ENCODE assay signal across 16 cellular contexts in the genomic region with DNA sequence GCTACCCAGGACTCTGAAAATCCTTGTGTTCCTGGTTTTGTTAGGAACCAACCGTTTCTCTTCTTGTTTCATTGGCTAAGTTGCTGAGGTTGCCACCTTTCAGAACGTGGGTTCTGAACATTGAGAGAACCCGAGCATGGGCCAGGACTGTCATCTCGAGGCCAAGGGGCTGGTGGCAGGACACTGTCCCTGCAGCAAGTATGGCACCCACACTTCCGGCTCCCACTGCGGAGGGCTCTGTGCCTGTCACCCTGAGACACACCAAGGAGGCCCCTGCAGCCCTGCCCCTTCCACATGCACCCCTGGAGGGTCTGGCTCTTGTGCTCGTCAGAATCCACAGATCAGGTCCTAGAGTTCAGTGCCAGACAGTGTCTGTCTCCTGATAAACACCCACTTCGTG. TPM values are rescaled to one million over a fixed set of nuclear protein-coding genes. Genes with fewer than 3 reads are reported as not detected.
DNase-seq lines count a peak whose midpoint lies in the region; ATAC-seq and TF ChIP-seq lines count a peak whose summit lies in the region.
"Had no signal": no experiment of that assay in that cellular context is flagged by ENCODE, and none has a peak within 500 bp of the region (broad histone marks: within the 10 kb centered on the region; RNA-seq: fewer than 3 reads in every experiment).

No MANE protein-coding gene starts in this region.

- H3K36me3 Mint-ChIP-seq in activated T-cell treated with anti-CD3 and anti-CD28 coated beads, Interleukin-2, amount 50 U/mL, for 24 hours (ENCODE audit: low read depth), result peaks cover 54% of the 10 kb centered on the region
- H3K36me3 Mint-ChIP-seq in activated T-cell treated with anti-CD3 and anti-CD28 coated beads, Interleukin-2, amount 50 U/mL, for 4 hours (ENCODE audit: insufficient read depth), result no peaks in the 10 kb centered on the region

- H3K27me3 ChIP-seq in WERI-Rb-1 (ENCODE audit: insufficient read depth, low read depth, severe bottlenecking), result peaks cover 9% of the 10 kb centered on the region
- peaks cover 0 to 22% of the 10 kb centered on the region in 2 donors for H3K27me3 ChIP-seq in left lung
- H3K27me3 ChIP-seq in suprapubic skin, result peaks cover 30% of the 10 kb centered on the region

- no peaks in the 10 kb centered on the region for H3K27me3 Mint-ChIP-seq in activated T-cell treated with anti-CD3 and anti-CD28 coated beads, Interleukin-2, amount 50 U/mL, for 24 hours
- H3K27me3 Mint-ChIP-seq in activated T-cell treated with anti-CD3 and anti-CD28 coated beads, Interleukin-2, amount 50 U/mL, for 4 hours (ENCODE audit: low read depth), result no peaks in the 10 kb centered on the region

- TF ChIP-seq EP300 in suprapubic skin (IDR thresholded peaks at IDR 0.05), result no peak

- H3K27ac Mint-ChIP-seq in activated T-cell treated with anti-CD3 and anti-CD28 coated beads, Interleukin-2, amount 50 U/mL, for 24 hours, result no peak overlapping the region

- H3K9me3 ChIP-seq in WERI-Rb-1 (ENCODE audit: severe bottlenecking) (peaks cover 13% of the 10 kb centered on the region), left lung (no peaks in the 10 kb centered on the region), suprapubic skin (no peaks in the 10 kb centered on the region)

- TF ChIP-seq CTCF in WERI-Rb-1 (IDR thresholded peaks at IDR 0.05; ENCODE audit: low read depth, low read length) (no peak), left lung (IDR thresholded peaks at IDR 0.05) (no peak), suprapubic skin (IDR thresholded peaks at IDR 0.05) (no peak)

- H3K9me3 Mint-ChIP-seq in activated T-cell treated with anti-CD3 and anti-CD28 coated beads, Interleukin-2, amount 50 U/mL, for 24 hours, result peaks cover 5% of the 10 kb centered on the region
- peaks cover 7% of the 10 kb centered on the region for H3K9me3 Mint-ChIP-seq in activated T-cell treated with anti-CD3 and anti-CD28 coated beads, Interleukin-2, amount 50 U/mL, for 4 hours

- DNase-seq in activated T-cell treated with anti-CD3 and anti-CD28 coated beads, Interleukin-2, amount 50 U/mL, for 24 hours, result peak; percentile 2
- no peak for DNase-seq in activated T-cell treated with anti-CD3 and anti-CD28 coated beads, Interleukin-2, amount 50 U/mL, for 4 hours
- peak; percentile 4 for DNase-seq in WERI-Rb-1
- DNase-seq in left lung, result peak; percentile 12 to 31
- DNase-seq in suprapubic skin (ENCODE audit: low spot score in 2 of 2), result peak; percentile 52
- no peak for DNase-seq in nucleus accumbens (lab: John Stamatoyannopoulos, UW)
- DNase-seq in NCI-H1105 (lab: John Stamatoyannopoulos, UW), result no peak
- DNase-seq in AG08395 (ENCODE audit: low spot score), result no peak
- DNase-seq: C1 segment of cervical spinal cord, DND-41, NCI-H1417, NCI-H2029, NCI-H2171, NCI-H446 treated with DMSO at 0.1 percent for 48 hours, OCI-M1 had no signal

- H3K36me3 ChIP-seq in WERI-Rb-1 (no peaks in the 10 kb centered on the region), left lung (peaks cover 0 to 62% of the 10 kb centered on the region in 2 donors), suprapubic skin (no peaks in the 10 kb centered on the region)

- WGBS in suprapubic skin, result 70% methylated on average over 8 of the region's 8 CpGs

- no peak for TF ChIP-seq POLR2A in suprapubic skin (IDR thresholded peaks at IDR 0.05)

- H3K4me1 ChIP-seq in left lung (no peaks in the 10 kb centered on the region), suprapubic skin (no peaks in the 10 kb centered on the region)

- H3K27ac ChIP-seq in WERI-Rb-1 (no peak overlapping the region), left lung (no peak overlapping the region), suprapubic skin (no peak overlapping the region)

- intact Hi-C loops in left lung (cut with DNase I), result loop anchor here in 1 of 2 donors (5.0 kb wide), 1 partner anchor 81 kb away; no protein-coding TSS in a partner anchor

- no peak overlapping the region for H3K4me3 Mint-ChIP-seq in activated T-cell treated with anti-CD3 and anti-CD28 coated beads, Interleukin-2, amount 50 U/mL, for 24 hours
- no peak overlapping the region for H3K4me3 Mint-ChIP-seq in activated T-cell treated with anti-CD3 and anti-CD28 coated beads, Interleukin-2, amount 50 U/mL, for 4 hours

- no peaks in the 10 kb centered on the region for H3K4me1 Mint-ChIP-seq in activated T-cell treated with anti-CD3 and anti-CD28 coated beads, Interleukin-2, amount 50 U/mL, for 24 hours (ENCODE audit: low read depth)
- no peaks in the 10 kb centered on the region for H3K4me1 Mint-ChIP-seq in activated T-cell treated with anti-CD3 and anti-CD28 coated beads, Interleukin-2, amount 50 U/mL, for 4 hours (ENCODE audit: low read depth)

- no peak for ATAC-seq in activated T-cell treated with anti-CD3 and anti-CD28 coated beads, Interleukin-2, amount 50 U/mL, for 4 hours
- ATAC-seq in left lung, result no peak
- ATAC-seq: HCT116 had no signal

- H3K4me3 ChIP-seq in WERI-Rb-1 (ENCODE audit: low read depth, low read length) (no peak overlapping the region), left lung (no peak overlapping the region), suprapubic skin (no peak overlapping the region)

RNA-seq across cellular contexts. Expression of a gene that starts 39.1 kb away (rescaled TPM):
- total RNA-seq in activated T-cell treated with anti-CD3 and anti-CD28 coated beads, Interleukin-2, amount 50 U/mL, for 4 hours, result under 1 TPM; 0.24 to 0.57 (median 0.35) TPM
- total RNA-seq in left lung (1 to 10 TPM; 2.4 to 5.7 TPM), suprapubic skin (1 to 10 TPM; 3.9 to 6.2 (median 4.7) TPM)

Comparison
In these comparisons a context has a peak if more than half of its experiments do, and no peak if none do; other contexts are left out.
1. DNase-seq: peak in activated T-cell treated with anti-CD3 and anti-CD28 coated beads, Interleukin-2, amount 50 U/mL, for 24 hours (single experiment), WERI-Rb-1 (single experiment), left lung (2 of 2) and suprapubic skin (2 of 2); none in activated T-cell treated with anti-CD3 and anti-CD28 coated beads, Interleukin-2, amount 50 U/mL, for 4 hours (single experiment), nucleus accumbens (0 of 56), NCI-H1105 (single experiment) and AG08395 (single experiment).